ENCODE assay signal across 1 cellular context in the genomic region with DNA sequence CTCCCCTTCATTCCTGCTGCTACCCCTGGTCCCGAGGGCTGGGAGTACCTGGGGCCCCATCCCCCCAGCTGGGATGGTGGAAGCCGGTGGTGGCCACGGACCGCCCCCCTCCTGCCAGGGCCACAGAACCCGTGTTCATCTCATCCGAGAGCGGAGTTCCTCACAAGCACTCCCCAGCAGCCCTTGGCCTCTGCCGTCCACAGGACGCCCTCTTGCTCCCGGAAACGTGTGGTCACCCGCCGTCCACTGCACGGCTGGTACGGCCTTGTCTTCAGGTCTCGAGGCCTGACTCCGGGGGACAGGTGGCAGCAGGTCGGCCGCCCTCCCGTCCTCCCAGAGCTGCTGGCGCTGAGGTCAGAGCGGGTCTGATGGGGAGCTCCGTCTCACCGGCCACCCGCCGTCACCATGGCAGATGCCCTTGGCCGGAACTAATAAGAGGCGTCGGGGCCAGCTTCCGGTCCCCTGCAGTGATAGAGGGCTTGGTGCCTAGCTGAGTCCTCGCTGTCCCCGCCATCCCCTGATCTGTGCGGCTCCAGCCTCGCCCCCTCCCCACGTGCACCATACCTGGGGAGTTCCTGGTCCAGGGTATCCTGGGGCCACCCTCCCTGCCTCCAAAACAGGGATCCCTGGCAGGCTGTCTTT.
TF ChIP-seq lines count a peak whose summit lies in the region.

No MANE protein-coding gene starts in this region.

TF ChIP-seq in H1, 55 proteins besides CTCF, POLR2A, EP300 and RAD21:
- TF ChIP-seq ASH2L (IDR thresholded peaks at IDR 0.05; ENCODE audit: low read length) (no peak), CEBPB (IDR thresholded peaks at IDR 0.05; ENCODE audit: low read depth, low read length) (no peak), EZH2 (IDR thresholded peaks at IDR 0.05; ENCODE audit: low read depth, low read length, severe bottlenecking) (no peak), BCL11A (IDR thresholded peaks at IDR 0.05; ENCODE audit: low read depth in 2 of 2, low read length in 2 of 2) (no peak), POU5F1 (IDR thresholded peaks at IDR 0.05; ENCODE audit: low read depth, low read length) (no peak), SIN3A (conservative IDR thresholded peaks at IDR 0.05 in 1 of 2, IDR thresholded peaks at IDR 0.05 in 1 of 2; ENCODE audit: low read depth in 1 of 2, low read length in 2 of 2) (no peak), RXRA (IDR thresholded peaks at IDR 0.05; ENCODE audit: insufficient read depth, low read depth, low read length) (no peak), POLR2AphosphoS5 (IDR thresholded peaks at IDR 0.05; ENCODE audit: low read depth, low read length) (no peak), GTF2F1 (IDR thresholded peaks at IDR 0.05; ENCODE audit: borderline replicate concordance, low read depth, low read length) (no peak)
- TF ChIP-seq, protein P1, sequence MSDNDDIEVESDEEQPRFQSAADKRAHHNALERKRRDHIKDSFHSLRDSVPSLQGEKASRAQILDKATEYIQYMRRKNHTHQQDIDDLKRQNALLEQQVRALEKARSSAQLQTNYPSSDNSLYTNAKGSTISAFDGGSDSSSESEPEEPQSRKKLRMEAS (IDR thresholded peaks at IDR 0.05) = no peak
